Comparison of ENCODE assay signal across 1 cellular context in the genomic region with DNA sequence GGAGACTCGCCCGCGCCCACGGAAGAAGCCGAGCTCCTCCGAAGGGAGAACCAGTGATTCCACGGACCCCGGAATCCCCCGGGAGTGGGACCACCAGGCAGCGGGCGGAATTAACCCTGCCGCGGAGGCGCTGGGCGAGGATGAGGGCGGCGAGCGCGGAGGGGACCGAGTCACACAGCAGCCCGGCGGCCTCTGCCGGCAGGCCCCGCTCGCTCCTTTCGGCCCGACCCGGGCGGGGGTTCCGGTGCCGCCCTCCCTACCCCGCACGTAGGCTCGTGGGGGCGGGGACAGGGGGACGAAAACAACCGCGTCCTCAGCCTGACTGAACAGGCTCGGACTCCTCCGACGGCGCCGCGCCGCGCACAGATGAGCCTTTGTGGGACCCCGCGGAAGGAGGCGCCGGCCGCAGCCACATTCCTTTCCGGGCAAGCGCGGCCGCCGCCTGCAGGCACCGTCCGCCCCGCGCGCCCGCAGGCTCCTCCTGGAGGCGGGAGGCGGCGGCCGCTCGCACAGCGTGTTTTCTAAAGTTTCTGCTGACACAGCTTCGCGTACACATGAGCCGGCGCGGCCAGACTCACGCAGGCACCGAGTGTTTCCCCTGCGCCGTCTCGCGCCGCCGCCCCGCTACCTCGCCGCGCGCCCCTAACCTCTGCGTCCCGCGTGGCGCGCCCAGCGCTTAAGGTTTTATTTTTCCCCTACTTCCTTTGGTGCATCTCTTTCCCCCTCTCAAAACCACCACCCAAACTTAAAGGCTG.
TF ChIP-seq lines count a peak whose summit lies in the region.

No MANE protein-coding gene starts in this region.

TF ChIP-seq in GM23338, 12 proteins besides CTCF, POLR2A, EP300 and RAD21 (continued from another document):
- TF ChIP-seq, protein P1, sequence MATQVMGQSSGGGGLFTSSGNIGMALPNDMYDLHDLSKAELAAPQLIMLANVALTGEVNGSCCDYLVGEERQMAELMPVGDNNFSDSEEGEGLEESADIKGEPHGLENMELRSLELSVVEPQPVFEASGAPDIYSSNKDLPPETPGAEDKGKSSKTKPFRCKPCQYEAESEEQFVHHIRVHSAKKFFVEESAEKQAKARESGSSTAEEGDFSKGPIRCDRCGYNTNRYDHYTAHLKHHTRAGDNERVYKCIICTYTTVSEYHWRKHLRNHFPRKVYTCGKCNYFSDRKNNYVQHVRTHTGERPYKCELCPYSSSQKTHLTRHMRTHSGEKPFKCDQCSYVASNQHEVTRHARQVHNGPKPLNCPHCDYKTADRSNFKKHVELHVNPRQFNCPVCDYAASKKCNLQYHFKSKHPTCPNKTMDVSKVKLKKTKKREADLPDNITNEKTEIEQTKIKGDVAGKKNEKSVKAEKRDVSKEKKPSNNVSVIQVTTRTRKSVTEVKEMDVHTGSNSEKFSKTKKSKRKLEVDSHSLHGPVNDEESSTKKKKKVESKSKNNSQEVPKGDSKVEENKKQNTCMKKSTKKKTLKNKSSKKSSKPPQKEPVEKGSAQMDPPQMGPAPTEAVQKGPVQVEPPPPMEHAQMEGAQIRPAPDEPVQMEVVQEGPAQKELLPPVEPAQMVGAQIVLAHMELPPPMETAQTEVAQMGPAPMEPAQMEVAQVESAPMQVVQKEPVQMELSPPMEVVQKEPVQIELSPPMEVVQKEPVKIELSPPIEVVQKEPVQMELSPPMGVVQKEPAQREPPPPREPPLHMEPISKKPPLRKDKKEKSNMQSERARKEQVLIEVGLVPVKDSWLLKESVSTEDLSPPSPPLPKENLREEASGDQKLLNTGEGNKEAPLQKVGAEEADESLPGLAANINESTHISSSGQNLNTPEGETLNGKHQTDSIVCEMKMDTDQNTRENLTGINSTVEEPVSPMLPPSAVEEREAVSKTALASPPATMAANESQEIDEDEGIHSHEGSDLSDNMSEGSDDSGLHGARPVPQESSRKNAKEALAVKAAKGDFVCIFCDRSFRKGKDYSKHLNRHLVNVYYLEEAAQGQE (IDR thresholded peaks at IDR 0.05; ENCODE audit: unreplicated experiment), result no peak
- TF ChIP-seq EZH2 (IDR thresholded peaks at IDR 0.05; ENCODE audit: low read depth, unreplicated experiment), result no peak
- no peak for TF ChIP-seq ZNF114 (CRISPR knock-in tag; IDR thresholded peaks at IDR 0.05)
- TF ChIP-seq POLR2AphosphoS5 (IDR thresholded peaks at IDR 0.05; ENCODE audit: low read depth), result peak; percentile 92
- TF ChIP-seq ETS1 (IDR thresholded peaks at IDR 0.05), result 0 out of 2 replicates have a peak, but pooled peaks have one; percentile 44
